ENCODE assay signal across 2 cellular contexts in genomic region chr6:166948724-166949123, GRCh38.
TF ChIP-seq lines count a peak whose summit lies in the region.
"Not testable (repeated sequence)": the region's sequence is repeated elsewhere in the genome, so short reads cannot be mapped to it uniquely, and the experiment has no call there.

No MANE protein-coding gene starts in this region.

TF ChIP-seq in HEK293, 187 proteins besides CTCF, POLR2A, EP300 and RAD21:
- TF ChIP-seq SCRT2 (tag by site-specific recombination; IDR thresholded peaks at IDR 0.05) = peak; percentile 51; the same call in 1 of the 2 replicates

TF ChIP-seq in HepG2, 621 proteins besides CTCF, POLR2A, EP300 and RAD21 (continues in another document):
- TF ChIP-seq HHEX (CRISPR knock-in tag; IDR thresholded peaks at IDR 0.05) = peak; percentile 93
- peak; percentile 39; the same call in 1 of the 2 replicates for TF ChIP-seq REPIN1 (CRISPR knock-in tag; IDR thresholded peaks at IDR 0.05; ENCODE audit: borderline replicate concordance, low read depth)
- peak; percentile 97 for TF ChIP-seq TBX3 (IDR thresholded peaks at IDR 0.05; ENCODE audit: borderline replicate concordance)
- TF ChIP-seq, protein P1, sequence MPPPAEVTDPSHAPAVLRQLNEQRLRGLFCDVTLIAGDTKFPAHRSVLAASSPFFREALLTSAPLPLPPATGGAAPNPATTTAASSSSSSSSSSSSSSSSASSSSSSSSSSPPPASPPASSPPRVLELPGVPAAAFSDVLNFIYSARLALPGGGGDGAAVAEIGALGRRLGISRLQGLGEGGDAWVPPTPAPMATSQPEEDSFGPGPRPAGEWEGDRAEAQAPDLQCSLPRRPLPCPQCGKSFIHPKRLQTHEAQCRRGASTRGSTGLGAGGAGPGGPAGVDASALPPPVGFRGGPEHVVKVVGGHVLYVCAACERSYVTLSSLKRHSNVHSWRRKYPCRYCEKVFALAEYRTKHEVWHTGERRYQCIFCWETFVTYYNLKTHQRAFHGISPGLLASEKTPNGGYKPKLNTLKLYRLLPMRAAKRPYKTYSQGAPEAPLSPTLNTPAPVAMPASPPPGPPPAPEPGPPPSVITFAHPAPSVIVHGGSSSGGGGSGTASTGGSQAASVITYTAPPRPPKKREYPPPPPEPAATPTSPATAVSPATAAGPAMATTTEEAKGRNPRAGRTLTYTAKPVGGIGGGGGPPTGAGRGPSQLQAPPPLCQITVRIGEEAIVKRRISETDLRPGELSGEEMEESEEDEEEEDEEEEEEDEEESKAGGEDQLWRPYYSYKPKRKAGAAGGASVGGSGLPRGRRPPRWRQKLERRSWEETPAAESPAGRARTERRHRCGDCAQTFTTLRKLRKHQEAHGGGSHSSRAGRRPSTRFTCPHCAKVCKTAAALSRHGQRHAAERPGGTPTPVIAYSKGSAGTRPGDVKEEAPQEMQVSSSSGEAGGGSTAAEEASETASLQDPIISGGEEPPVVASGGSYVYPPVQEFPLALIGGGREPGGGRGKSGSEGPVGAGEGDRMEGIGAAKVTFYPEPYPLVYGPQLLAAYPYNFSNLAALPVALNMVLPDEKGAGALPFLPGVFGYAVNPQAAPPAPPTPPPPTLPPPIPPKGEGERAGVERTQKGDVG (CRISPR knock-in tag; IDR thresholded peaks at IDR 0.05; ENCODE audit: borderline replicate concordance) = peak; percentile 81; the same call in 1 of the 2 replicates
- TF ChIP-seq FOXP1 (IDR thresholded peaks at IDR 0.05); NR2F6 (CRISPR knock-in tag; IDR thresholded peaks at IDR 0.05); FOXA1 (IDR thresholded peaks at IDR 0.05); SOX6 (IDR thresholded peaks at IDR 0.05): not testable (repeated sequence)
- peak; percentile 36; the same call in 1 of the 2 replicates for TF ChIP-seq FOXP1 (CRISPR knock-in tag; IDR thresholded peaks at IDR 0.05)
- TF ChIP-seq BORCS8-MEF2B (CRISPR knock-in tag; IDR thresholded peaks at IDR 0.05) = peak; percentile 60; the same call in 1 of the 2 replicates
- peak; percentile 30; the same call in 1 of the 2 replicates for TF ChIP-seq ZNF788 (CRISPR knock-in tag; IDR thresholded peaks at IDR 0.05; ENCODE audit: borderline replicate concordance)
- peak; percentile 76; the same call in 1 of the 2 replicates for TF ChIP-seq HMG20B (CRISPR knock-in tag; conservative IDR thresholded peaks at IDR 0.05)
- TF ChIP-seq ZBTB33 (CRISPR knock-in tag; IDR thresholded peaks at IDR 0.05) = peak; percentile 49; the same call in 1 of the 2 replicates
- peak; percentile 94 for TF ChIP-seq ZNF503 (CRISPR knock-in tag; IDR thresholded peaks at IDR 0.05)
- TF ChIP-seq ZMYM4 (CRISPR knock-in tag; IDR thresholded peaks at IDR 0.05) = 0 out of 2 replicates have a peak, but pooled peaks have one; percentile 18
- TF ChIP-seq TARDBP (CRISPR knock-in tag; IDR thresholded peaks at IDR 0.05) = 0 out of 2 replicates have a peak, but pooled peaks have one; percentile 44
- peak; percentile 65 for TF ChIP-seq RARA (CRISPR knock-in tag; IDR thresholded peaks at IDR 0.05)
- TF ChIP-seq SALL1 (CRISPR knock-in tag; IDR thresholded peaks at IDR 0.05) = 0 out of 2 replicates have a peak, but pooled peaks have one; percentile 27
- peak; percentile 36; the same call in 1 of the 2 replicates for TF ChIP-seq NR2F6 (IDR thresholded peaks at IDR 0.05)
- peak; percentile 79 for TF ChIP-seq FOSL2 (CRISPR knock-in tag; IDR thresholded peaks at IDR 0.05)
- peak; percentile 38 for TF ChIP-seq FOXA3 (CRISPR knock-in tag; IDR thresholded peaks at IDR 0.05)
- peak; percentile 29; the same call in 1 of the 2 replicates for TF ChIP-seq BHLHE40 (IDR thresholded peaks at IDR 0.05; ENCODE audit: low read length)
- peak; percentile 99 for TF ChIP-seq TBX2 (CRISPR knock-in tag; IDR thresholded peaks at IDR 0.05; ENCODE audit: borderline replicate concordance)
- peak; percentile 27; the same call in 1 of the 2 replicates for TF ChIP-seq ISL2 (CRISPR knock-in tag; IDR thresholded peaks at IDR 0.05)
- peak; percentile 58; the same call in 1 of the 2 replicates for TF ChIP-seq RXRA (CRISPR knock-in tag; IDR thresholded peaks at IDR 0.05)
- peak in 1 of 2 experiments; percentile 46; a peak in 1 of 4 replicates for TF ChIP-seq NR2F1 (CRISPR knock-in tag; IDR thresholded peaks at IDR 0.05)
- TF ChIP-seq, protein P2, sequence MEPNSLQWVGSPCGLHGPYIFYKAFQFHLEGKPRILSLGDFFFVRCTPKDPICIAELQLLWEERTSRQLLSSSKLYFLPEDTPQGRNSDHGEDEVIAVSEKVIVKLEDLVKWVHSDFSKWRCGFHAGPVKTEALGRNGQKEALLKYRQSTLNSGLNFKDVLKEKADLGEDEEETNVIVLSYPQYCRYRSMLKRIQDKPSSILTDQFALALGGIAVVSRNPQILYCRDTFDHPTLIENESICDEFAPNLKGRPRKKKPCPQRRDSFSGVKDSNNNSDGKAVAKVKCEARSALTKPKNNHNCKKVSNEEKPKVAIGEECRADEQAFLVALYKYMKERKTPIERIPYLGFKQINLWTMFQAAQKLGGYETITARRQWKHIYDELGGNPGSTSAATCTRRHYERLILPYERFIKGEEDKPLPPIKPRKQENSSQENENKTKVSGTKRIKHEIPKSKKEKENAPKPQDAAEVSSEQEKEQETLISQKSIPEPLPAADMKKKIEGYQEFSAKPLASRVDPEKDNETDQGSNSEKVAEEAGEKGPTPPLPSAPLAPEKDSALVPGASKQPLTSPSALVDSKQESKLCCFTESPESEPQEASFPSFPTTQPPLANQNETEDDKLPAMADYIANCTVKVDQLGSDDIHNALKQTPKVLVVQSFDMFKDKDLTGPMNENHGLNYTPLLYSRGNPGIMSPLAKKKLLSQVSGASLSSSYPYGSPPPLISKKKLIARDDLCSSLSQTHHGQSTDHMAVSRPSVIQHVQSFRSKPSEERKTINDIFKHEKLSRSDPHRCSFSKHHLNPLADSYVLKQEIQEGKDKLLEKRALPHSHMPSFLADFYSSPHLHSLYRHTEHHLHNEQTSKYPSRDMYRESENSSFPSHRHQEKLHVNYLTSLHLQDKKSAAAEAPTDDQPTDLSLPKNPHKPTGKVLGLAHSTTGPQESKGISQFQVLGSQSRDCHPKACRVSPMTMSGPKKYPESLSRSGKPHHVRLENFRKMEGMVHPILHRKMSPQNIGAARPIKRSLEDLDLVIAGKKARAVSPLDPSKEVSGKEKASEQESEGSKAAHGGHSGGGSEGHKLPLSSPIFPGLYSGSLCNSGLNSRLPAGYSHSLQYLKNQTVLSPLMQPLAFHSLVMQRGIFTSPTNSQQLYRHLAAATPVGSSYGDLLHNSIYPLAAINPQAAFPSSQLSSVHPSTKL (CRISPR knock-in tag; IDR thresholded peaks at IDR 0.05) = 0 out of 2 replicates have a peak, but pooled peaks have one; percentile 11
- peak; percentile 64; the same call in 1 of the 2 replicates for TF ChIP-seq FOXA1 (CRISPR knock-in tag; IDR thresholded peaks at IDR 0.05)
- peak; percentile 63 for TF ChIP-seq SOX6 (CRISPR knock-in tag; IDR thresholded peaks at IDR 0.05)
- TF ChIP-seq ZSCAN31 (CRISPR knock-in tag; IDR thresholded peaks at IDR 0.05; ENCODE audit: low read depth) = peak; percentile 47; the same call in 1 of the 2 replicates
- peak; percentile 20; the same call in 1 of the 2 replicates for TF ChIP-seq TCF7 (IDR thresholded peaks at IDR 0.05; ENCODE audit: low read depth)
- TF ChIP-seq IRX3 (CRISPR knock-in tag; IDR thresholded peaks at IDR 0.05; ENCODE audit: borderline replicate concordance, low read depth) = 0 out of 2 replicates have a peak, but pooled peaks have one; percentile 75
- peak; percentile 48; the same call in 1 of the 2 replicates for TF ChIP-seq FOSL1 (CRISPR knock-in tag; IDR thresholded peaks at IDR 0.05; ENCODE audit: borderline replicate concordance)
- 0 out of 2 replicates have a peak, but pooled peaks have one; percentile 35 for TF ChIP-seq ELF4 (CRISPR knock-in tag; IDR thresholded peaks at IDR 0.05; ENCODE audit: borderline replicate concordance)
- 0 out of 2 replicates have a peak, but pooled peaks have one; percentile 13 for TF ChIP-seq SAP130 (CRISPR knock-in tag; IDR thresholded peaks at IDR 0.05; ENCODE audit: low read depth)
- TF ChIP-seq BCL6 (CRISPR knock-in tag; IDR thresholded peaks at IDR 0.05) = 0 out of 2 replicates have a peak, but pooled peaks have one; percentile 28
- TF ChIP-seq, protein P3, sequence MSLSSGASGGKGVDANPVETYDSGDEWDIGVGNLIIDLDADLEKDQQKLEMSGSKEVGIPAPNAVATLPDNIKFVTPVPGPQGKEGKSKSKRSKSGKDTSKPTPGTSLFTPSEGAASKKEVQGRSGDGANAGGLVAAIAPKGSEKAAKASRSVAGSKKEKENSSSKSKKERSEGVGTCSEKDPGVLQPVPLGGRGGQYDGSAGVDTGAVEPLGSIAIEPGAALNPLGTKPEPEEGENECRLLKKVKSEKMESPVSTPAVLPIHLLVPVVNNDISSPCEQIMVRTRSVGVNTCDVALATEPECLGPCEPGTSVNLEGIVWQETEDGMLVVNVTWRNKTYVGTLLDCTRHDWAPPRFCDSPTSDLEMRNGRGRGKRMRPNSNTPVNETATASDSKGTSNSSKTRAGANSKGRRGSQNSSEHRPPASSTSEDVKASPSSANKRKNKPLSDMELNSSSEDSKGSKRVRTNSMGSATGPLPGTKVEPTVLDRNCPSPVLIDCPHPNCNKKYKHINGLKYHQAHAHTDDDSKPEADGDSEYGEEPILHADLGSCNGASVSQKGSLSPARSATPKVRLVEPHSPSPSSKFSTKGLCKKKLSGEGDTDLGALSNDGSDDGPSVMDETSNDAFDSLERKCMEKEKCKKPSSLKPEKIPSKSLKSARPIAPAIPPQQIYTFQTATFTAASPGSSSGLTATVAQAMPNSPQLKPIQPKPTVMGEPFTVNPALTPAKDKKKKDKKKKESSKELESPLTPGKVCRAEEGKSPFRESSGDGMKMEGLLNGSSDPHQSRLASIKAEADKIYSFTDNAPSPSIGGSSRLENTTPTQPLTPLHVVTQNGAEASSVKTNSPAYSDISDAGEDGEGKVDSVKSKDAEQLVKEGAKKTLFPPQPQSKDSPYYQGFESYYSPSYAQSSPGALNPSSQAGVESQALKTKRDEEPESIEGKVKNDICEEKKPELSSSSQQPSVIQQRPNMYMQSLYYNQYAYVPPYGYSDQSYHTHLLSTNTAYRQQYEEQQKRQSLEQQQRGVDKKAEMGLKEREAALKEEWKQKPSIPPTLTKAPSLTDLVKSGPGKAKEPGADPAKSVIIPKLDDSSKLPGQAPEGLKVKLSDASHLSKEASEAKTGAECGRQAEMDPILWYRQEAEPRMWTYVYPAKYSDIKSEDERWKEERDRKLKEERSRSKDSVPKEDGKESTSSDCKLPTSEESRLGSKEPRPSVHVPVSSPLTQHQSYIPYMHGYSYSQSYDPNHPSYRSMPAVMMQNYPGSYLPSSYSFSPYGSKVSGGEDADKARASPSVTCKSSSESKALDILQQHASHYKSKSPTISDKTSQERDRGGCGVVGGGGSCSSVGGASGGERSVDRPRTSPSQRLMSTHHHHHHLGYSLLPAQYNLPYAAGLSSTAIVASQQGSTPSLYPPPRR (CRISPR knock-in tag; IDR thresholded peaks at IDR 0.05; ENCODE audit: borderline replicate concordance) = peak; percentile 97
- TF ChIP-seq, protein P4, sequence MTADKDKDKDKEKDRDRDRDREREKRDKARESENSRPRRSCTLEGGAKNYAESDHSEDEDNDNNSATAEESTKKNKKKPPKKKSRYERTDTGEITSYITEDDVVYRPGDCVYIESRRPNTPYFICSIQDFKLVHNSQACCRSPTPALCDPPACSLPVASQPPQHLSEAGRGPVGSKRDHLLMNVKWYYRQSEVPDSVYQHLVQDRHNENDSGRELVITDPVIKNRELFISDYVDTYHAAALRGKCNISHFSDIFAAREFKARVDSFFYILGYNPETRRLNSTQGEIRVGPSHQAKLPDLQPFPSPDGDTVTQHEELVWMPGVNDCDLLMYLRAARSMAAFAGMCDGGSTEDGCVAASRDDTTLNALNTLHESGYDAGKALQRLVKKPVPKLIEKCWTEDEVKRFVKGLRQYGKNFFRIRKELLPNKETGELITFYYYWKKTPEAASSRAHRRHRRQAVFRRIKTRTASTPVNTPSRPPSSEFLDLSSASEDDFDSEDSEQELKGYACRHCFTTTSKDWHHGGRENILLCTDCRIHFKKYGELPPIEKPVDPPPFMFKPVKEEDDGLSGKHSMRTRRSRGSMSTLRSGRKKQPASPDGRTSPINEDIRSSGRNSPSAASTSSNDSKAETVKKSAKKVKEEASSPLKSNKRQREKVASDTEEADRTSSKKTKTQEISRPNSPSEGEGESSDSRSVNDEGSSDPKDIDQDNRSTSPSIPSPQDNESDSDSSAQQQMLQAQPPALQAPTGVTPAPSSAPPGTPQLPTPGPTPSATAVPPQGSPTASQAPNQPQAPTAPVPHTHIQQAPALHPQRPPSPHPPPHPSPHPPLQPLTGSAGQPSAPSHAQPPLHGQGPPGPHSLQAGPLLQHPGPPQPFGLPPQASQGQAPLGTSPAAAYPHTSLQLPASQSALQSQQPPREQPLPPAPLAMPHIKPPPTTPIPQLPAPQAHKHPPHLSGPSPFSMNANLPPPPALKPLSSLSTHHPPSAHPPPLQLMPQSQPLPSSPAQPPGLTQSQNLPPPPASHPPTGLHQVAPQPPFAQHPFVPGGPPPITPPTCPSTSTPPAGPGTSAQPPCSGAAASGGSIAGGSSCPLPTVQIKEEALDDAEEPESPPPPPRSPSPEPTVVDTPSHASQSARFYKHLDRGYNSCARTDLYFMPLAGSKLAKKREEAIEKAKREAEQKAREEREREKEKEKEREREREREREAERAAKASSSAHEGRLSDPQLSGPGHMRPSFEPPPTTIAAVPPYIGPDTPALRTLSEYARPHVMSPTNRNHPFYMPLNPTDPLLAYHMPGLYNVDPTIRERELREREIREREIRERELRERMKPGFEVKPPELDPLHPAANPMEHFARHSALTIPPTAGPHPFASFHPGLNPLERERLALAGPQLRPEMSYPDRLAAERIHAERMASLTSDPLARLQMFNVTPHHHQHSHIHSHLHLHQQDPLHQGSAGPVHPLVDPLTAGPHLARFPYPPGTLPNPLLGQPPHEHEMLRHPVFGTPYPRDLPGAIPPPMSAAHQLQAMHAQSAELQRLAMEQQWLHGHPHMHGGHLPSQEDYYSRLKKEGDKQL (CRISPR knock-in tag; IDR thresholded peaks at IDR 0.05; ENCODE audit: low read depth) = peak; percentile 93
